1 cellular context compared by ENCODE assay signal in the genomic region with DNA sequence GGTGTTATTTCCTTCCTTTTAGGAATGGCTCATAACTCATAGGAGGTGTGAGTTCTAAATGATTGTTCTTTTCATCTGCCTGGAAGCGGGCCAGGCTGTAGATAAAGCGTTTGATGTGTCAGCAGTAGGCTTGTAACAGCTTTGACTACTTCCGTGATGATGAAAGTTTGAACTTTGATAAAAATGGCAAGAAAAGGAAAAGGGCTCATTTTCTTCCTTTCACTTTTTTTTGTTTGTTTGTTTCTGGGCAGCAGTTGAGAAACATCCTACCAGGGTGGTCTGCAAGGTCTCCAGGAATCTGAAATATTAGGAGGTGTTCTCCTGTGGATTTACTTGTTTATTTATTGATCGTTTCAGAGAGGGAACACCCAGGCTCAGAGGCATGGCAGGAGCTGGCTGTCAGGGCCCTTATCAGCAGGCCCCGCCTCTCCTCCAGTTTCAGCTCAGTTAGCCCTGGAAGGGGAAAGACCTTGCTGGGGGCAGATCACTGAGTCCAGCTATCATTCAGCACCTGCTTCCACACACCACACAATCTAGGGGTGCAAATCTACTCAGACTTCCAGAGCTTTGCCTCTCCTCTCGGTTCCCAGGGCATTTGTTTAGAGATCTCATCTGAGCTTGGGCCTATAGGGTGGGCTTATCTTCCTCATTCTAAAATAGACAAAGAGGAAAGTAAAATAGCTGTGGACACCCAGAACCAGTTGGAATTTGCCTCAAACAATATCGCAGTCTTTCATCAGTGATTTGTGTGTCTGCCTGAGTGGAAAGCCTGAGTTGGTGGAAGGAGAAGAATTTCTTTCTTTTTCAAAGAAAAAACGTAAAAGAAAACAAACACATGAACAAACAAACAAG.
TF ChIP-seq lines count a peak whose summit lies in the region.

No MANE protein-coding gene starts in this region.

TF ChIP-seq in HepG2, 621 proteins besides CTCF, POLR2A, EP300 and RAD21 (continued from another document and continues in another):
- TF ChIP-seq, protein P1, sequence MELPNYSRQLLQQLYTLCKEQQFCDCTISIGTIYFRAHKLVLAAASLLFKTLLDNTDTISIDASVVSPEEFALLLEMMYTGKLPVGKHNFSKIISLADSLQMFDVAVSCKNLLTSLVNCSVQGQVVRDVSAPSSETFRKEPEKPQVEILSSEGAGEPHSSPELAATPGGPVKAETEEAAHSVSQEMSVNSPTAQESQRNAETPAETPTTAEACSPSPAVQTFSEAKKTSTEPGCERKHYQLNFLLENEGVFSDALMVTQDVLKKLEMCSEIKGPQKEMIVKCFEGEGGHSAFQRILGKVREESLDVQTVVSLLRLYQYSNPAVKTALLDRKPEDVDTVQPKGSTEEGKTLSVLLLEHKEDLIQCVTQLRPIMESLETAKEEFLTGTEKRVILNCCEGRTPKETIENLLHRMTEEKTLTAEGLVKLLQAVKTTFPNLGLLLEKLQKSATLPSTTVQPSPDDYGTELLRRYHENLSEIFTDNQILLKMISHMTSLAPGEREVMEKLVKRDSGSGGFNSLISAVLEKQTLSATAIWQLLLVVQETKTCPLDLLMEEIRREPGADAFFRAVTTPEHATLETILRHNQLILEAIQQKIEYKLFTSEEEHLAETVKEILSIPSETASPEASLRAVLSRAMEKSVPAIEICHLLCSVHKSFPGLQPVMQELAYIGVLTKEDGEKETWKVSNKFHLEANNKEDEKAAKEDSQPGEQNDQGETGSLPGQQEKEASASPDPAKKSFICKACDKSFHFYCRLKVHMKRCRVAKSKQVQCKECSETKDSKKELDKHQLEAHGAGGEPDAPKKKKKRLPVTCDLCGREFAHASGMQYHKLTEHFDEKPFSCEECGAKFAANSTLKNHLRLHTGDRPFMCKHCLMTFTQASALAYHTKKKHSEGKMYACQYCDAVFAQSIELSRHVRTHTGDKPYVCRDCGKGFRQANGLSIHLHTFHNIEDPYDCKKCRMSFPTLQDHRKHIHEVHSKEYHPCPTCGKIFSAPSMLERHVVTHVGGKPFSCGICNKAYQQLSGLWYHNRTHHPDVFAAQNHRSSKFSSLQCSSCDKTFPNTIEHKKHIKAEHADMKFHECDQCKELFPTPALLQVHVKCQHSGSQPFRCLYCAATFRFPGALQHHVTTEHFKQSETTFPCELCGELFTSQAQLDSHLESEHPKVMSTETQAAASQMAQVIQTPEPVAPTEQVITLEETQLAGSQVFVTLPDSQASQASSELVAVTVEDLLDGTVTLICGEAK (IDR thresholded peaks at IDR 0.05) = no peak
- TF ChIP-seq, protein P1 (CRISPR knock-in tag; IDR thresholded peaks at IDR 0.05) = no peak
- peak; percentile 28; the same call in 1 of the 2 replicates for TF ChIP-seq KDM3A (CRISPR knock-in tag; IDR thresholded peaks at IDR 0.05; ENCODE audit: low read depth)
- peak; percentile 64; the same call in 1 of the 2 replicates for TF ChIP-seq ZNF331 (CRISPR knock-in tag; IDR thresholded peaks at IDR 0.05)
- peak; percentile 78; the same call in 1 of the 2 replicates for TF ChIP-seq MEIS2 (CRISPR knock-in tag; IDR thresholded peaks at IDR 0.05)
- TF ChIP-seq TBX3 (IDR thresholded peaks at IDR 0.05; ENCODE audit: borderline replicate concordance) = peak; percentile 79; the same call in 1 of the 2 replicates
- TF ChIP-seq ZMYM2 (CRISPR knock-in tag; IDR thresholded peaks at IDR 0.05) = no peak
- TF ChIP-seq, protein P2, sequence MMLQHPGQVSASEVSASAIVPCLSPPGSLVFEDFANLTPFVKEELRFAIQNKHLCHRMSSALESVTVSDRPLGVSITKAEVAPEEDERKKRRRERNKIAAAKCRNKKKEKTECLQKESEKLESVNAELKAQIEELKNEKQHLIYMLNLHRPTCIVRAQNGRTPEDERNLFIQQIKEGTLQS (CRISPR knock-in tag; IDR thresholded peaks at IDR 0.05) = peak; percentile 88
- TF ChIP-seq SP5 (CRISPR knock-in tag; IDR thresholded peaks at IDR 0.05; ENCODE audit: borderline replicate concordance, low read depth) = 0 out of 2 replicates have a peak, but pooled peaks have one; percentile 19
- peak; percentile 73 for TF ChIP-seq CEBPG (CRISPR knock-in tag; IDR thresholded peaks at IDR 0.05)
- TF ChIP-seq ZNF746 (CRISPR knock-in tag; IDR thresholded peaks at IDR 0.05) = peak; percentile 60; the same call in 1 of the 2 replicates
- TF ChIP-seq NCOA2 (CRISPR knock-in tag; IDR thresholded peaks at IDR 0.05) = peak; percentile 69
- TF ChIP-seq ELF3 (CRISPR knock-in tag; IDR thresholded peaks at IDR 0.05) = peak; percentile 94; the same call in 1 of the 2 replicates
- no peak for TF ChIP-seq THAP11 (CRISPR knock-in tag; IDR thresholded peaks at IDR 0.05)
- TF ChIP-seq, protein P3, sequence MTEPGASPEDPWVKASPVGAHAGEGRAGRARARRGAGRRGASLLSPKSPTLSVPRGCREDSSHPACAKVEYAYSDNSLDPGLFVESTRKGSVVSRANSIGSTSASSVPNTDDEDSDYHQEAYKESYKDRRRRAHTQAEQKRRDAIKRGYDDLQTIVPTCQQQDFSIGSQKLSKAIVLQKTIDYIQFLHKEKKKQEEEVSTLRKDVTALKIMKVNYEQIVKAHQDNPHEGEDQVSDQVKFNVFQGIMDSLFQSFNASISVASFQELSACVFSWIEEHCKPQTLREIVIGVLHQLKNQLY (CRISPR knock-in tag; IDR thresholded peaks at IDR 0.05) = 0 out of 2 replicates have a peak, but pooled peaks have one; percentile 20
- no peak for TF ChIP-seq NCOA1 (CRISPR knock-in tag; IDR thresholded peaks at IDR 0.05)
- TF ChIP-seq SAFB2 (CRISPR knock-in tag; IDR thresholded peaks at IDR 0.05; ENCODE audit: borderline replicate concordance, low read depth) = no peak
- TF ChIP-seq, protein P4, sequence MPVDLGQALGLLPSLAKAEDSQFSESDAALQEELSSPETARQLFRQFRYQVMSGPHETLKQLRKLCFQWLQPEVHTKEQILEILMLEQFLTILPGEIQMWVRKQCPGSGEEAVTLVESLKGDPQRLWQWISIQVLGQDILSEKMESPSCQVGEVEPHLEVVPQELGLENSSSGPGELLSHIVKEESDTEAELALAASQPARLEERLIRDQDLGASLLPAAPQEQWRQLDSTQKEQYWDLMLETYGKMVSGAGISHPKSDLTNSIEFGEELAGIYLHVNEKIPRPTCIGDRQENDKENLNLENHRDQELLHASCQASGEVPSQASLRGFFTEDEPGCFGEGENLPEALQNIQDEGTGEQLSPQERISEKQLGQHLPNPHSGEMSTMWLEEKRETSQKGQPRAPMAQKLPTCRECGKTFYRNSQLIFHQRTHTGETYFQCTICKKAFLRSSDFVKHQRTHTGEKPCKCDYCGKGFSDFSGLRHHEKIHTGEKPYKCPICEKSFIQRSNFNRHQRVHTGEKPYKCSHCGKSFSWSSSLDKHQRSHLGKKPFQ (CRISPR knock-in tag; IDR thresholded peaks at IDR 0.05; ENCODE audit: insufficient replicate concordance) = peak; percentile 75
- 0 out of 2 replicates have a peak, but pooled peaks have one; percentile 48 for TF ChIP-seq ZNF816 (CRISPR knock-in tag; IDR thresholded peaks at IDR 0.05; ENCODE audit: borderline replicate concordance)
- no peak for TF ChIP-seq ZNF274 (CRISPR knock-in tag; IDR thresholded peaks at IDR 0.05)
- TF ChIP-seq ZNF850 (CRISPR knock-in tag; conservative IDR thresholded peaks at IDR 0.05) = peak; percentile 87; the same call in 1 of the 2 replicates
- TF ChIP-seq TOE1 (CRISPR knock-in tag; IDR thresholded peaks at IDR 0.05) = 0 out of 2 replicates have a peak, but pooled peaks have one; percentile 57
- TF ChIP-seq SALL1 (CRISPR knock-in tag; IDR thresholded peaks at IDR 0.05) = peak; percentile 79
- 0 out of 2 replicates have a peak, but pooled peaks have one; percentile 35 for TF ChIP-seq RFXAP (CRISPR knock-in tag; IDR thresholded peaks at IDR 0.05; ENCODE audit: borderline replicate concordance)
- TF ChIP-seq, protein P5, sequence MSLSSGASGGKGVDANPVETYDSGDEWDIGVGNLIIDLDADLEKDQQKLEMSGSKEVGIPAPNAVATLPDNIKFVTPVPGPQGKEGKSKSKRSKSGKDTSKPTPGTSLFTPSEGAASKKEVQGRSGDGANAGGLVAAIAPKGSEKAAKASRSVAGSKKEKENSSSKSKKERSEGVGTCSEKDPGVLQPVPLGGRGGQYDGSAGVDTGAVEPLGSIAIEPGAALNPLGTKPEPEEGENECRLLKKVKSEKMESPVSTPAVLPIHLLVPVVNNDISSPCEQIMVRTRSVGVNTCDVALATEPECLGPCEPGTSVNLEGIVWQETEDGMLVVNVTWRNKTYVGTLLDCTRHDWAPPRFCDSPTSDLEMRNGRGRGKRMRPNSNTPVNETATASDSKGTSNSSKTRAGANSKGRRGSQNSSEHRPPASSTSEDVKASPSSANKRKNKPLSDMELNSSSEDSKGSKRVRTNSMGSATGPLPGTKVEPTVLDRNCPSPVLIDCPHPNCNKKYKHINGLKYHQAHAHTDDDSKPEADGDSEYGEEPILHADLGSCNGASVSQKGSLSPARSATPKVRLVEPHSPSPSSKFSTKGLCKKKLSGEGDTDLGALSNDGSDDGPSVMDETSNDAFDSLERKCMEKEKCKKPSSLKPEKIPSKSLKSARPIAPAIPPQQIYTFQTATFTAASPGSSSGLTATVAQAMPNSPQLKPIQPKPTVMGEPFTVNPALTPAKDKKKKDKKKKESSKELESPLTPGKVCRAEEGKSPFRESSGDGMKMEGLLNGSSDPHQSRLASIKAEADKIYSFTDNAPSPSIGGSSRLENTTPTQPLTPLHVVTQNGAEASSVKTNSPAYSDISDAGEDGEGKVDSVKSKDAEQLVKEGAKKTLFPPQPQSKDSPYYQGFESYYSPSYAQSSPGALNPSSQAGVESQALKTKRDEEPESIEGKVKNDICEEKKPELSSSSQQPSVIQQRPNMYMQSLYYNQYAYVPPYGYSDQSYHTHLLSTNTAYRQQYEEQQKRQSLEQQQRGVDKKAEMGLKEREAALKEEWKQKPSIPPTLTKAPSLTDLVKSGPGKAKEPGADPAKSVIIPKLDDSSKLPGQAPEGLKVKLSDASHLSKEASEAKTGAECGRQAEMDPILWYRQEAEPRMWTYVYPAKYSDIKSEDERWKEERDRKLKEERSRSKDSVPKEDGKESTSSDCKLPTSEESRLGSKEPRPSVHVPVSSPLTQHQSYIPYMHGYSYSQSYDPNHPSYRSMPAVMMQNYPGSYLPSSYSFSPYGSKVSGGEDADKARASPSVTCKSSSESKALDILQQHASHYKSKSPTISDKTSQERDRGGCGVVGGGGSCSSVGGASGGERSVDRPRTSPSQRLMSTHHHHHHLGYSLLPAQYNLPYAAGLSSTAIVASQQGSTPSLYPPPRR (CRISPR knock-in tag; IDR thresholded peaks at IDR 0.05; ENCODE audit: borderline replicate concordance) = peak; percentile 66
- TF ChIP-seq, protein P6, sequence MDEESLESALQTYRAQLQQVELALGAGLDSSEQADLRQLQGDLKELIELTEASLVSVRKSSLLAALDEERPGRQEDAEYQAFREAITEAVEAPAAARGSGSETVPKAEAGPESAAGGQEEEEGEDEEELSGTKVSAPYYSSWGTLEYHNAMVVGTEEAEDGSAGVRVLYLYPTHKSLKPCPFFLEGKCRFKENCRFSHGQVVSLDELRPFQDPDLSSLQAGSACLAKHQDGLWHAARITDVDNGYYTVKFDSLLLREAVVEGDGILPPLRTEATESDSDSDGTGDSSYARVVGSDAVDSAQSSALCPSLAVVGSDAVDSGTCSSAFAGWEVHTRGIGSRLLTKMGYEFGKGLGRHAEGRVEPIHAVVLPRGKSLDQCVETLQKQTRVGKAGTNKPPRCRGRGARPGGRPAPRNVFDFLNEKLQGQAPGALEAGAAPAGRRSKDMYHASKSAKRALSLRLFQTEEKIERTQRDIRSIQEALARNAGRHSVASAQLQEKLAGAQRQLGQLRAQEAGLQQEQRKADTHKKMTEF (CRISPR knock-in tag; IDR thresholded peaks at IDR 0.05) = peak; percentile 63
- TF ChIP-seq, protein P7, sequence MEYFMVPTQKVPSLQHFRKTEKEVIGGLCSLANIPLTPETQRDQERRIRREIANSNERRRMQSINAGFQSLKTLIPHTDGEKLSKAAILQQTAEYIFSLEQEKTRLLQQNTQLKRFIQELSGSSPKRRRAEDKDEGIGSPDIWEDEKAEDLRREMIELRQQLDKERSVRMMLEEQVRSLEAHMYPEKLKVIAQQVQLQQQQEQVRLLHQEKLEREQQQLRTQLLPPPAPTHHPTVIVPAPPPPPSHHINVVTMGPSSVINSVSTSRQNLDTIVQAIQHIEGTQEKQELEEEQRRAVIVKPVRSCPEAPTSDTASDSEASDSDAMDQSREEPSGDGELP (IDR thresholded peaks at IDR 0.05; ENCODE audit: borderline replicate concordance, low read depth) = peak; percentile 7; the same call in 1 of the 2 replicates
- no peak for TF ChIP-seq NPAS2 (CRISPR knock-in tag; IDR thresholded peaks at IDR 0.05; ENCODE audit: borderline replicate concordance)
- peak; percentile 71 for TF ChIP-seq ELF1 (CRISPR knock-in tag; IDR thresholded peaks at IDR 0.05)
- no peak for TF ChIP-seq YEATS2 (CRISPR knock-in tag; IDR thresholded peaks at IDR 0.05; ENCODE audit: borderline replicate concordance)
- peak; percentile 20; the same call in 1 of the 2 replicates for TF ChIP-seq ESRRA (CRISPR knock-in tag; IDR thresholded peaks at IDR 0.05; ENCODE audit: low read depth)
- peak; percentile 45; the same call in 1 of the 2 replicates for TF ChIP-seq PITX1 (CRISPR knock-in tag; IDR thresholded peaks at IDR 0.05)
